In the genomic region with DNA sequence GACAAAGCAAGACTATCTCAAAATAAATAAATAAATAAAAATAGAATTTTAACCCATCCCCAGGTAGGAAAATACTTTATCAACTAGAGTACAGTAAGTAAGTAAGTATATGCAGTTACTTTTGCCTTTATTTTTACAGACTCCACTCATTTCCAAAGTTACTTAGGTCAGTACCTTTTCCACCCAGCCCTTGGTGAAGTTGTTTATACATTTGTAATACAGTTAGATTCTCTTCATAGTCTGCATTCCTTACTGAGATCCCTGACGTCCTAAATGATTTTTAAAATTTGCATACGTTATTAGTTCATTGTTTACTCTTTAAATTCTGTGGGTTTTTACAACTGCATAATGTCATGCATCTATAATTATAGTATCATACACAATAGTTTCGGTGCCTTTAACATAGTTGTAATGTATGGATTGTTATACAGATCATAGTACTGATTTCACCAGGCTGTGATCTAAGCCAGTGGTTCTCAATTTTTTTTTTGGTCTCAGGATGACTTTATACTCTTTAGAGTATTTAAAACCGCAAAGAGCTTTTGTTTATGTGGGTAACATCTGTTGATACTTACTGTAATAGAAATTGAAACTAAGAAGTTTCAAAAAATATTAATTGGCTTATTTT, we compare ENCODE assay signal across 8 cellular contexts. TPM values are rescaled to one million over a fixed set of nuclear protein-coding genes. Genes with fewer than 3 reads are reported as not detected.
A peak's percentile ranks its signal among the peaks of the same experiment; 100 is the strongest.
DNase-seq lines count a peak whose midpoint lies in the region; ATAC-seq lines count a peak whose summit lies in the region.

No MANE protein-coding gene starts in this region.

- no peaks in the 10 kb centered on the region for H3K4me1 ChIP-seq in trophoblast cell (ENCODE audit: control insufficient read depth in 1 of 2, insufficient read depth in 2 of 2, low read length in 2 of 2)

- H3K4me3 Mint-ChIP-seq in activated CD8-positive, alpha-beta memory T cell treated with anti-CD3 and anti-CD28 coated beads, Interleukin-2, amount 10 ng/mL, durations not matched to agents 7 days and 5 days, result peak overlapping the region; percentile 62
- peak overlapping the region; percentile 74 for H3K4me3 Mint-ChIP-seq in T-helper 17 cell
- H3K4me3 Mint-ChIP-seq in stimulated activated memory B cell treated with anti-CD40 and anti-IgM and Interleukin-4, amounts not matched to agents 10 μg/mL and 1 μg/mL and 100 μg/mL, for 72 hours, result no peak overlapping the region

- H3K36me3 ChIP-seq in trophoblast cell (ENCODE audit: control insufficient read depth in 1 of 2, insufficient read depth in 2 of 2, low read length in 2 of 2), result no peaks in the 10 kb centered on the region

- H3K27ac Mint-ChIP-seq in activated CD8-positive, alpha-beta memory T cell treated with anti-CD3 and anti-CD28 coated beads, Interleukin-2, amount 10 ng/mL, durations not matched to agents 7 days and 5 days, result peak overlapping the region; percentile 88
- H3K27ac Mint-ChIP-seq in T-helper 17 cell, result no peak overlapping the region
- H3K27ac Mint-ChIP-seq in stimulated activated memory B cell treated with anti-CD40 and anti-IgM and Interleukin-4, amounts not matched to agents 10 μg/mL and 1 μg/mL and 100 μg/mL, for 72 hours, result peak overlapping the region; percentile 49

- no peak overlapping the region for H2AK5ac ChIP-seq in trophoblast cell (ENCODE audit: low read length)

- H4K91ac ChIP-seq in trophoblast cell (ENCODE audit: low read depth, low read length), result no peak overlapping the region

- no peaks in the 10 kb centered on the region for H3K27me3 Mint-ChIP-seq in activated CD8-positive, alpha-beta memory T cell treated with anti-CD3 and anti-CD28 coated beads, Interleukin-2, amount 10 ng/mL, durations not matched to agents 7 days and 5 days
- H3K27me3 Mint-ChIP-seq in T-helper 17 cell, result no peaks in the 10 kb centered on the region
- no peaks in the 10 kb centered on the region for H3K27me3 Mint-ChIP-seq in stimulated activated memory B cell treated with anti-CD40 and anti-IgM and Interleukin-4, amounts not matched to agents 10 μg/mL and 1 μg/mL and 100 μg/mL, for 72 hours

- no peak overlapping the region for H2AFZ ChIP-seq in trophoblast cell (ENCODE audit: insufficient read depth, low read length, poor library complexity)

- no peak overlapping the region for H3K4me2 ChIP-seq in trophoblast cell (ENCODE audit: low read length)

- no peak overlapping the region for H4K8ac ChIP-seq in trophoblast cell (ENCODE audit: low read depth, low read length)

- H3K36me3 Mint-ChIP-seq in activated CD8-positive, alpha-beta memory T cell treated with anti-CD3 and anti-CD28 coated beads, Interleukin-2, amount 10 ng/mL, durations not matched to agents 7 days and 5 days, result peaks cover 38% of the 10 kb centered on the region
- peaks cover 9% of the 10 kb centered on the region for H3K36me3 Mint-ChIP-seq in T-helper 17 cell (ENCODE audit: low read depth)
- peaks cover 34% of the 10 kb centered on the region for H3K36me3 Mint-ChIP-seq in stimulated activated memory B cell treated with anti-CD40 and anti-IgM and Interleukin-4, amounts not matched to agents 10 μg/mL and 1 μg/mL and 100 μg/mL, for 72 hours

- no peak overlapping the region for H2BK5ac ChIP-seq in trophoblast cell (ENCODE audit: low read depth, low read length, poor library complexity)

- H3K9me3 ChIP-seq in T-helper 17 cell (ENCODE audit: control insufficient read depth, low read length, poor library complexity, severe bottlenecking) (no peaks in the 10 kb centered on the region), trophoblast cell (ENCODE audit: insufficient read depth, low read depth, low read length) (no peaks in the 10 kb centered on the region)

- no peak overlapping the region for H3K4ac ChIP-seq in trophoblast cell (ENCODE audit: low read depth, low read length)

- H3K27me3 ChIP-seq in trophoblast cell (ENCODE audit: insufficient read depth, low read length), result no peaks in the 10 kb centered on the region

- no peak overlapping the region for H4K12ac ChIP-seq in trophoblast cell (ENCODE audit: low read depth, low read length)

- WGBS in trophoblast cell (ENCODE audit: extremely low coverage, insufficient coverage, insufficient read length), result no CpG with 5 or more reads among the region's 4 CpGs

- H3K18ac ChIP-seq in trophoblast cell (ENCODE audit: low read length), result no peak overlapping the region

- H3K23ac ChIP-seq in trophoblast cell (ENCODE audit: low read length), result no peak overlapping the region

- CTCF ChIA-PET in activated CD8-positive, alpha-beta memory T cell treated with anti-CD3 and anti-CD28 coated beads, Interleukin-2, amount 10 ng/mL, durations not matched to agents 7 days and 5 days (lab: Charles Lee), result interaction anchor here (0.9 to 3.9 kb wide), 2 partner anchors 10 to 148 kb away, joined by 3 to 23 read pairs; partner anchors contain the start of genes CAB39L and SETDB2

- no peak overlapping the region for H2BK120ac ChIP-seq in trophoblast cell (ENCODE audit: insufficient read depth, low read length, poor library complexity)

- H2BK12ac ChIP-seq in trophoblast cell (ENCODE audit: low read length), result no peak overlapping the region

- intact Hi-C loops in left colon (cut with DNase I, micrococcal nuclease), result no loop called here

- H3K79me2 ChIP-seq in trophoblast cell (ENCODE audit: control insufficient read depth, insufficient read depth, low read length, poor library complexity), result no peaks in the 10 kb centered on the region

- ATAC-seq in activated CD8-positive, alpha-beta memory T cell treated with anti-CD3 and anti-CD28 coated beads, Interleukin-2, amount 10 ng/mL, durations not matched to agents 7 days and 5 days, result peak; percentile 95
- ATAC-seq in HG02884 (IDR thresholded peaks at IDR 0.05; ENCODE audit: unreplicated experiment), result peak; percentile 92
- ATAC-seq in T-helper 17 cell, result peak; percentile 90
- ATAC-seq in stimulated activated memory B cell treated with anti-CD40 and anti-IgM and Interleukin-4, amounts not matched to agents 10 μg/mL and 1 μg/mL and 100 μg/mL, for 72 hours, result peak; percentile 76
- no peak for ATAC-seq in left colon

- no peak overlapping the region for H3K14ac ChIP-seq in trophoblast cell (ENCODE audit: low read length)

- H3K27ac ChIP-seq in trophoblast cell (ENCODE audit: low read depth, low read length), result no peak overlapping the region

- no peak for DNase-seq in activated CD8-positive, alpha-beta memory T cell treated with anti-CD3 and anti-CD28 coated beads, Interleukin-2, amount 10 ng/mL, durations not matched to agents 7 days and 5 days
- DNase-seq in activated CD8-positive, alpha-beta memory T cell treated with anti-CD3 and anti-CD28 coated beads for 24 hours, result no peak
- DNase-seq in T-helper 17 cell, result no peak
- no peak for DNase-seq in left colon
- DNase-seq in trophoblast cell, result no peak
- no peak for DNase-seq in midbrain (lab: John Stamatoyannopoulos, UW)

- no peak overlapping the region for H3K4me3 ChIP-seq in trophoblast cell (ENCODE audit: low read depth, low read length)

- no peaks in the 10 kb centered on the region for H3K9me3 Mint-ChIP-seq in activated CD8-positive, alpha-beta memory T cell treated with anti-CD3 and anti-CD28 coated beads, Interleukin-2, amount 10 ng/mL, durations not matched to agents 7 days and 5 days (ENCODE audit: low read depth)
- no peaks in the 10 kb centered on the region for H3K9me3 Mint-ChIP-seq in stimulated activated memory B cell treated with anti-CD40 and anti-IgM and Interleukin-4, amounts not matched to agents 10 μg/mL and 1 μg/mL and 100 μg/mL, for 72 hours

- H3K79me1 ChIP-seq in trophoblast cell (ENCODE audit: low read length), result no peaks in the 10 kb centered on the region

- no peak overlapping the region for H3K9ac ChIP-seq in trophoblast cell (ENCODE audit: low read length)

- H3K4me1 Mint-ChIP-seq in activated CD8-positive, alpha-beta memory T cell treated with anti-CD3 and anti-CD28 coated beads, Interleukin-2, amount 10 ng/mL, durations not matched to agents 7 days and 5 days, result peaks cover 45% of the 10 kb centered on the region
- H3K4me1 Mint-ChIP-seq in T-helper 17 cell, result peaks cover 22% of the 10 kb centered on the region
- peaks cover 33% of the 10 kb centered on the region for H3K4me1 Mint-ChIP-seq in stimulated activated memory B cell treated with anti-CD40 and anti-IgM and Interleukin-4, amounts not matched to agents 10 μg/mL and 1 μg/mL and 100 μg/mL, for 72 hours

RNA-seq across cellular contexts. Expression of gene SETDB2, which starts 10.4 kb away (rescaled TPM):
- total RNA-seq in activated CD8-positive, alpha-beta memory T cell treated with anti-CD3 and anti-CD28 coated beads, Interleukin-2, amount 10 ng/mL, durations not matched to agents 7 days and 5 days, result 10 to 100 TPM; 14.3 to 18.0 TPM
- total RNA-seq in T-helper 17 cell, result 10 to 100 TPM; 15.9 to 17.9 TPM
- 10 to 100 TPM in 1 of 2 donors, 1 to 10 TPM in 1; 9.3 to 10.6 TPM for total RNA-seq in left colon
- polyA plus RNA-seq in trophoblast cell (2013), result 2.5 and 2.7 TPM in 2 replicates

RNA-seq across cellular contexts. Expression of gene CAB39L, which starts 10.6 kb away (rescaled TPM):
- total RNA-seq in activated CD8-positive, alpha-beta memory T cell treated with anti-CD3 and anti-CD28 coated beads, Interleukin-2, amount 10 ng/mL, durations not matched to agents 7 days and 5 days, result 1 to 10 TPM; 4.0 to 4.3 TPM
- total RNA-seq in T-helper 17 cell (1 to 10 TPM; 3.4 to 5.9 TPM), left colon (10 to 100 TPM in 1 of 2 donors, 1 to 10 TPM in 1; 6.8 to 13.5 TPM)
- 23.0 and 24.4 TPM in 2 replicates for polyA plus RNA-seq in trophoblast cell (2013)

RNA-seq across cellular contexts. Expression of gene PHF11, which starts 41.3 kb away (rescaled TPM):
- total RNA-seq in activated CD8-positive, alpha-beta memory T cell treated with anti-CD3 and anti-CD28 coated beads, Interleukin-2, amount 10 ng/mL, durations not matched to agents 7 days and 5 days, result 100 to 1,000 TPM in 1 of 2 experiments, 10 to 100 TPM in 1; 79.6 to 129 TPM
- total RNA-seq in T-helper 17 cell (100 to 1,000 TPM; 104 to 119 TPM), left colon (10 to 100 TPM; 29.7 to 30.7 TPM)
- polyA plus RNA-seq in trophoblast cell (2013), result 11.7 and 12.0 TPM in 2 replicates
